In the genomic region with DNA sequence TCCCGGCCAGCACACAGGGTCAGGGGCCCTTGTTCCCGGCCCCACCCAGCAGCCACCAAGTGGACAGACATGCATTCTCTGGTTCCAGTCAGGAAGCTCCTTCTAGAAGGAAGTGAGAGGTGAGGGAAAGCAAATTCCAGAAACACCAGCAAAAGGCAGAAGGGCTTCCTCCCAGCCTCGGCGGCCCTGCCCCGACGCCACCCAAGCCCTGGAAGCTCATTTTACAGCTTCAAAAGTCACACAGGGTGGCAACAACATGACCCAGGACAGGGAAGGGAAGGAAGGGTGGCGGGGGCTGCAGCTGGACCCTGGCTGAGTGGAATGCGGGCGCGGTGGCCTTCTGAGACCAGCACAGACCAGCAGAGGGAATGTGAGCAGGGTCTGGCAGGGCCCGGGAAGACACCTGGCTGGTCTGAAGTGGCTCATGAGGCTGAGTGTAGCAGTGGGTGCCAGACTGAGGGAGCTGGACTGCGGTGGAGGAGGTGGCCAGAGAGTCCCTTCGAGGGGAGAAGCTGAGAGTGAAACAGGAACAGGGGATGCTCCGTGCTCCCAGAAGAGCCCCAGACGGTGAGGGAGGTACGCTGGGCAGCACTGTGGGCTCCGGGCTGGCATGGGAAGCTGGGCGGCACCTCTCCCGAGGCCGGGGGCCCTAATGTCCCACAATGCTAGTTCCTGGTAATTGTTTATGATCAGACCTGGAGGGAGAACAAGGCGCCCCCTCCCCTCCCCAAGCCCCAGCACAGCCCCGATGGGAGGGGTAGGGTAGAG, we compare ENCODE assay signal across 9 cellular contexts. TPM values are rescaled to one million over a fixed set of nuclear protein-coding genes. Genes with fewer than 3 reads are reported as not detected.
A peak's percentile ranks its signal among the peaks of the same experiment; 100 is the strongest.
DNase-seq lines count a peak whose midpoint lies in the region; ATAC-seq and TF ChIP-seq lines count a peak whose summit lies in the region.
"Had no signal": no experiment of that assay in that cellular context is flagged by ENCODE, and none has a peak within 500 bp of the region (broad histone marks: within the 10 kb centered on the region; RNA-seq: fewer than 3 reads in every experiment).

No MANE protein-coding gene starts in this region.

- H3K36me3 ChIP-seq in A673 (ENCODE audit: insufficient read depth, low read length, poor library complexity, severe bottlenecking), result peaks cover 38% of the 10 kb centered on the region

- peak overlapping the region; percentile 37 for H3K27ac ChIP-seq in A673 (ENCODE audit: low read depth, low read length, poor library complexity, severe bottlenecking)

- H3K36me3 Mint-ChIP-seq in dendritic cell treated with granulocyte-macrophage colony-stimulating factor and Interleukin-4, amounts not matched to agents 40 ng/mL and 50 ng/mL, for 4 days (ENCODE audit: low read depth), result peaks cover 86% of the 10 kb centered on the region
- H3K36me3 Mint-ChIP-seq in natural killer cell treated with Interleukin-12 subunit alpha and Interleukin-12 subunit beta and Interleukin-15 and Interleukin-18, amount 100 ng/mL, for 72 hours, result no peaks in the 10 kb centered on the region

- H3K4me3 ChIP-seq in A673 (ENCODE audit: low read depth, low read length, poor library complexity, severe bottlenecking), result no peak overlapping the region
- peak overlapping the region; percentile 9 for H3K4me3 ChIP-seq in NB4 (ENCODE audit: low read depth, low read length)

- H3K4me3 Mint-ChIP-seq in dendritic cell treated with granulocyte-macrophage colony-stimulating factor and Interleukin-4, amounts not matched to agents 40 ng/mL and 50 ng/mL, for 4 days, result peak overlapping the region; percentile 59
- no peak overlapping the region for H3K4me3 Mint-ChIP-seq in natural killer cell treated with Interleukin-12 subunit alpha and Interleukin-12 subunit beta and Interleukin-15 and Interleukin-18, amount 100 ng/mL, for 72 hours

- H3K9me3 ChIP-seq in A673 (ENCODE audit: low read depth, low read length, poor library complexity, severe bottlenecking), result no peaks in the 10 kb centered on the region

- no peak for DNase-seq in A673 (ENCODE audit: low spot score)
- no peak for DNase-seq in NB4 (ENCODE audit: low read depth)
- DNase-seq in natural killer cell treated with Interleukin-12 subunit alpha and Interleukin-12 subunit beta and Interleukin-15 and Interleukin-18, amount 100 ng/mL, for 72 hours (ENCODE audit: low spot score), result no peak
- DNase-seq in ureter (ENCODE audit: low spot score), result no peak
- no peak for DNase-seq in NCI-H1417 treated with DMSO at 0.1 percent for 48 hours (lab: John Stamatoyannopoulos, UW)
- DNase-seq in NCI-H187 treated with DMSO at 0.1 percent for 48 hours (lab: John Stamatoyannopoulos, UW), result no peak
- DNase-seq: DMS79 had no signal

- BruUV-seq in A673 (replicated peaks; lab: Mats Ljungman, UMichigan), result TSS peak; percentile 85

- no peak for TF ChIP-seq CTCF in A673 (conservative IDR thresholded peaks at IDR 0.05; ENCODE audit: low read depth, low read length)
- no peak for TF ChIP-seq CTCF in NB4 (IDR thresholded peaks at IDR 0.05; ENCODE audit: low read depth, low read length)

- no peaks in the 10 kb centered on the region for H3K4me1 ChIP-seq in A673 (ENCODE audit: insufficient read depth, low read length, poor library complexity, severe bottlenecking)

- CTCF ChIA-PET in A673 (lab: Charles Lee), result interaction anchor here (1.0 kb wide), 2 partner anchors 9 to 11 kb away, joined by 3 to 4 read pairs; partner anchors contain the start of gene WBP2

- no peaks in the 10 kb centered on the region for H3K27me3 Mint-ChIP-seq in dendritic cell treated with granulocyte-macrophage colony-stimulating factor and Interleukin-4, amounts not matched to agents 40 ng/mL and 50 ng/mL, for 4 days
- H3K27me3 Mint-ChIP-seq in natural killer cell treated with Interleukin-12 subunit alpha and Interleukin-12 subunit beta and Interleukin-15 and Interleukin-18, amount 100 ng/mL, for 72 hours, result no peaks in the 10 kb centered on the region

- POLR2A ChIA-PET in A673 (lab: Charles Lee; ENCODE audit: low non-redundant PET), result interaction anchor here (0.5 to 0.8 kb wide), 2 partner anchors 8 to 66 kb away, joined by 4 to 5 read pairs; a partner anchor contains a TSS

- H3K27ac Mint-ChIP-seq in dendritic cell treated with granulocyte-macrophage colony-stimulating factor and Interleukin-4, amounts not matched to agents 40 ng/mL and 50 ng/mL, for 4 days, result peak overlapping the region; percentile 90
- peak overlapping the region; percentile 64 to 85 for H3K27ac Mint-ChIP-seq in natural killer cell treated with Interleukin-12 subunit alpha and Interleukin-12 subunit beta and Interleukin-15 and Interleukin-18, amount 100 ng/mL, for 72 hours

- H3K27me3 ChIP-seq in A673 (replicated peaks; ENCODE audit: insufficient read depth, low read depth, low read length, poor library complexity), result no peaks in the 10 kb centered on the region

- H3K4me1 Mint-ChIP-seq in dendritic cell treated with granulocyte-macrophage colony-stimulating factor and Interleukin-4, amounts not matched to agents 40 ng/mL and 50 ng/mL, for 4 days (ENCODE audit: low read depth), result peaks cover 68% of the 10 kb centered on the region
- peaks cover 6 to 13% of the 10 kb centered on the region in 2 donors for H3K4me1 Mint-ChIP-seq in natural killer cell treated with Interleukin-12 subunit alpha and Interleukin-12 subunit beta and Interleukin-15 and Interleukin-18, amount 100 ng/mL, for 72 hours (ENCODE audit: low read depth in 2 of 2)

- no peak for ATAC-seq in natural killer cell treated with Interleukin-12 subunit alpha and Interleukin-12 subunit beta and Interleukin-15 and Interleukin-18, amount 100 ng/mL, for 72 hours
- no peak for ATAC-seq in GM18502 (IDR thresholded peaks at IDR 0.05; ENCODE audit: poor library complexity, unreplicated experiment)

- TF ChIP-seq POLR2A in NB4 (IDR thresholded peaks at IDR 0.05; ENCODE audit: extremely low read depth, insufficient read length), result no peak

- H3K9me3 Mint-ChIP-seq in dendritic cell treated with granulocyte-macrophage colony-stimulating factor and Interleukin-4, amounts not matched to agents 40 ng/mL and 50 ng/mL, for 4 days, result no peaks in the 10 kb centered on the region
- no peaks in the 10 kb centered on the region for H3K9me3 Mint-ChIP-seq in natural killer cell treated with Interleukin-12 subunit alpha and Interleukin-12 subunit beta and Interleukin-15 and Interleukin-18, amount 100 ng/mL, for 72 hours

- intact Hi-C loops in A673 (cut with micrococcal nuclease; ENCODE audit: unreplicated experiment), result no loop called here
- intact Hi-C loops in dendritic cell treated with granulocyte-macrophage colony-stimulating factor and Interleukin-4, amounts not matched to agents 40 ng/mL and 50 ng/mL, for 4 days (cut with micrococcal nuclease), result no loop called here

RNA-seq across cellular contexts. Expression of gene UNC13D, which starts 1.9 kb away (rescaled TPM):
- 0.37 and 2.2 TPM in 2 replicates for total RNA-seq in A673 (2021)
- total RNA-seq in natural killer cell treated with Interleukin-12 subunit alpha and Interleukin-12 subunit beta and Interleukin-15 and Interleukin-18, amount 100 ng/mL, for 72 hours, result 100 to 1,000 TPM; 270 to 289 TPM
- 75.3 TPM for total RNA-seq in ureter

RNA-seq across cellular contexts. Expression of gene WBP2, which starts 9.0 kb away (rescaled TPM):
- 70.3 and 87.5 TPM in 2 replicates for total RNA-seq in A673 (2021)
- 100 to 1,000 TPM in 1 of 2 donors, 10 to 100 TPM in 1; 73.8 to 101 TPM for total RNA-seq in natural killer cell treated with Interleukin-12 subunit alpha and Interleukin-12 subunit beta and Interleukin-15 and Interleukin-18, amount 100 ng/mL, for 72 hours
- total RNA-seq in ureter, result 104 TPM

RNA-seq across cellular contexts. Expression of gene TRIM47, which starts 32.3 kb away (rescaled TPM):
- total RNA-seq in A673 (2021) (0.46 and 0.95 TPM in 2 replicates), ureter (44.9 TPM)
- total RNA-seq in natural killer cell treated with Interleukin-12 subunit alpha and Interleukin-12 subunit beta and Interleukin-15 and Interleukin-18, amount 100 ng/mL, for 72 hours, result 1 to 10 TPM; 1.6 to 2.1 TPM

RNA-seq across cellular contexts. Expression of gene TRIM65, which starts 50.6 kb away (rescaled TPM):
- total RNA-seq in A673 (2021), result 46.1 and 47.9 TPM in 2 replicates
- total RNA-seq in natural killer cell treated with Interleukin-12 subunit alpha and Interleukin-12 subunit beta and Interleukin-15 and Interleukin-18, amount 100 ng/mL, for 72 hours, result 10 to 100 TPM; 17.2 to 42.1 TPM
- 16.2 TPM for total RNA-seq in ureter

RNA-seq across cellular contexts. Expression of gene MRPL38, which starts 58.6 kb away (rescaled TPM):
- total RNA-seq in A673 (2021) (166 and 167 TPM in 2 replicates), ureter (101 TPM)
- 100 to 1,000 TPM; 117 to 174 TPM for total RNA-seq in natural killer cell treated with Interleukin-12 subunit alpha and Interleukin-12 subunit beta and Interleukin-15 and Interleukin-18, amount 100 ng/mL, for 72 hours

Comparison
In these comparisons a context has a peak if more than half of its experiments do, and no peak if none do; other contexts are left out.
1. RNA of gene UNC13D, which starts 1.9 kb away (total RNA-seq): 270 to 289 TPM in natural killer cell treated with Interleukin-12 subunit alpha and Interleukin-12 subunit beta and Interleukin-15 and Interleukin-18, amount 100 ng/mL, for 72 hours and 75.3 TPM in ureter (single experiment); 0.37 to 2.2 TPM in A673; every median in the first group is over 10 times any median in the second.
2. RNA of gene TRIM47, which starts 32.3 kb away (total RNA-seq): 44.9 TPM in ureter (single experiment); 1.6 to 2.1 TPM in natural killer cell treated with Interleukin-12 subunit alpha and Interleukin-12 subunit beta and Interleukin-15 and Interleukin-18, amount 100 ng/mL, for 72 hours and 0.46 to 0.95 TPM in A673; every median in the first group is over 10 times any median in the second.